Comparison of ENCODE assay signal across 1 cellular context in genomic region chr11:68546555-68546954, GRCh38.
TF ChIP-seq lines count a peak whose summit lies in the region.

No MANE protein-coding gene starts in this region.

TF ChIP-seq in K562, 482 proteins besides CTCF, POLR2A, EP300 and RAD21 (continued from another document):
- TF ChIP-seq ZNF592 (IDR thresholded peaks at IDR 0.05), result 0 out of 2 replicates have a peak, but pooled peaks have one; percentile 32
- no peak for TF ChIP-seq SMAD1 (IDR thresholded peaks at IDR 0.05; ENCODE audit: low read depth, low read length, partially characterized antibody)
- TF ChIP-seq TCF15 (CRISPR knock-in tag; IDR thresholded peaks at IDR 0.05), result no peak
- peak; percentile 46 for TF ChIP-seq ZNF316 (IDR thresholded peaks at IDR 0.05)
- peak; percentile 47; the same call in 1 of the 2 replicates for TF ChIP-seq MAFK (IDR thresholded peaks at IDR 0.05; ENCODE audit: low read length)
- no peak for TF ChIP-seq NCOR1 (IDR thresholded peaks at IDR 0.05)
- TF ChIP-seq KLF6 (CRISPR knock-in tag; IDR thresholded peaks at IDR 0.05; ENCODE audit: borderline replicate concordance), result no peak
- no peak for TF ChIP-seq HBP1 (CRISPR knock-in tag; IDR thresholded peaks at IDR 0.05)
- no peak for TF ChIP-seq KHSRP (IDR thresholded peaks at IDR 0.05)
- TF ChIP-seq CEBPB (tag; IDR thresholded peaks at IDR 0.05), result no peak
- TF ChIP-seq NFE2 (IDR thresholded peaks at IDR 0.05; ENCODE audit: low read depth), result peak; percentile 73
- no peak for TF ChIP-seq SIN3B (IDR thresholded peaks at IDR 0.05; ENCODE audit: low read depth)
- TF ChIP-seq CBFB (CRISPR knock-in tag; IDR thresholded peaks at IDR 0.05), result no peak
- TF ChIP-seq GMEB1 (CRISPR knock-in tag; IDR thresholded peaks at IDR 0.05), result no peak
- TF ChIP-seq ZNF740 (CRISPR knock-in tag; IDR thresholded peaks at IDR 0.05), result no peak
- no peak for TF ChIP-seq ZNF740 (tag; IDR thresholded peaks at IDR 0.05)
- TF ChIP-seq NKRF (IDR thresholded peaks at IDR 0.05; ENCODE audit: borderline replicate concordance), result no peak
- TF ChIP-seq NR2C1 (IDR thresholded peaks at IDR 0.05), result no peak
- TF ChIP-seq NR2C1 (tag; IDR thresholded peaks at IDR 0.05), result 0 out of 2 replicates have a peak, but pooled peaks have one; percentile 23
- no peak for TF ChIP-seq GTF2F1 (IDR thresholded peaks at IDR 0.05; ENCODE audit: low read depth, low read length)
- no peak for TF ChIP-seq ZNF695 (CRISPR knock-in tag; IDR thresholded peaks at IDR 0.05)
- TF ChIP-seq BHLHE40 (IDR thresholded peaks at IDR 0.05; ENCODE audit: low read length), result no peak
- 0 out of 2 replicates have a peak, but pooled peaks have one; percentile 12 for TF ChIP-seq ATF3 (IDR thresholded peaks at IDR 0.05)
- no peak for TF ChIP-seq ATF3 (CRISPR knock-in tag; conservative IDR thresholded peaks at IDR 0.05)
- TF ChIP-seq PREB (CRISPR knock-in tag; IDR thresholded peaks at IDR 0.05), result no peak
- TF ChIP-seq SP1 (CRISPR knock-in tag; IDR thresholded peaks at IDR 0.05), result no peak
- TF ChIP-seq C11orf30 (IDR thresholded peaks at IDR 0.05; ENCODE audit: low read depth), result peak; percentile 46; the same call in 1 of the 2 replicates
- TF ChIP-seq MAZ (CRISPR knock-in tag; conservative IDR thresholded peaks at IDR 0.05 in 1 of 2, IDR thresholded peaks at IDR 0.05 in 1 of 2), result no peak
- no peak for TF ChIP-seq GTF2E2 (tag; IDR thresholded peaks at IDR 0.05)
- TF ChIP-seq MAFG (tag; conservative IDR thresholded peaks at IDR 0.05), result 0 out of 2 replicates have a peak, but pooled peaks have one; percentile 36
- no peak for TF ChIP-seq CBX2 (IDR thresholded peaks at IDR 0.05; ENCODE audit: insufficient read depth, low read length, poor library complexity, severe bottlenecking)
- no peak for TF ChIP-seq ZMIZ1 (IDR thresholded peaks at IDR 0.05; ENCODE audit: low read depth in 2 of 2, low read length in 2 of 2)
- no peak for TF ChIP-seq THRB (CRISPR knock-in tag; conservative IDR thresholded peaks at IDR 0.05)
- TF ChIP-seq HNRNPUL1 (IDR thresholded peaks at IDR 0.05; ENCODE audit: low read length), result no peak
